ENCODE assay signal across 20 cellular contexts in the genomic region with DNA sequence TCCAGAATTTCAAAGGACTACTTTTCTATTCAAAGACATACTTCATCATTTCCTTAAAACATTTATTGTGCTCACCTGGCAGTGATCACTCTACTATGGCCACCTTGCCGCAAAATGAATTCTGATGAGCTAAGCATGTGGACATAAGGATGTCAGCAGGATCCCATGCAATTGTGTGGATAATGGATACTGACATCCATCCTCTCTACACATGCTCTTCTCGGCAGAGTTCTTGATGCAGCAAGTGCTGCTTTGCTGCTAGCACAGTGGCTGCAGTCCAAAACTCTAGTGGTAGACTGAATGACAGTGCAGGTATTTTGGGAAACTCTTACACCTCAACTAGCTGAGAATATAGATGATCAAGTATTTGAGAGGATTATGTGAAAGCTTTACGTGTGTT.
"Had no signal": no experiment of that assay in that cellular context is flagged by ENCODE, and none has a peak within 500 bp of the region (broad histone marks: within the 10 kb centered on the region; RNA-seq: fewer than 3 reads in every experiment).

No MANE protein-coding gene starts in this region.

- H3K9me3 Mint-ChIP-seq: activated naive CD8-positive, alpha-beta T cell treated with anti-CD3 and anti-CD28 coated beads, Interleukin-2, amount 50 U/mL, for 24 hours; activated T-cell treated with anti-CD3 and anti-CD28 coated beads, Interleukin-2, amount 50 U/mL, for 72 hours; naive thymus-derived CD4-positive, alpha-beta T cell; neural crest cell; stimulated activated naive CD8-positive, alpha-beta T cell treated with anti-CD3 and anti-CD28 coated beads, Interleukin-15, amount 100 ng/mL, for 72 hours had no signal

- H3K36me3 Mint-ChIP-seq: naive thymus-derived CD4-positive, alpha-beta T cell had no signal

- H3K4me1 Mint-ChIP-seq: activated naive CD8-positive, alpha-beta T cell treated with anti-CD3 and anti-CD28 coated beads, Interleukin-2, amount 50 U/mL, for 24 hours; naive thymus-derived CD4-positive, alpha-beta T cell; stimulated activated naive CD8-positive, alpha-beta T cell treated with anti-CD3 and anti-CD28 coated beads, Interleukin-15, amount 100 ng/mL, for 72 hours had no signal

- H3K36me3 ChIP-seq: right lobe of liver, transverse colon, uterus had no signal

- FAIRE-seq: colon had no signal

- H3K4me3 Mint-ChIP-seq: activated naive CD8-positive, alpha-beta T cell treated with anti-CD3 and anti-CD28 coated beads, Interleukin-2, amount 50 U/mL, for 24 hours; activated T-cell treated with anti-CD3 and anti-CD28 coated beads, Interleukin-2, amount 50 U/mL, for 72 hours; naive thymus-derived CD4-positive, alpha-beta T cell; neural crest cell; stimulated activated naive CD8-positive, alpha-beta T cell treated with anti-CD3 and anti-CD28 coated beads, Interleukin-15, amount 100 ng/mL, for 72 hours had no signal

- H3K27ac ChIP-seq: foreskin keratinocyte, right lobe of liver, skin epidermis, transverse colon, uterus had no signal

- H3K27me3 ChIP-seq: foreskin keratinocyte, right lobe of liver, transverse colon, uterus had no signal

- H3K27me3 Mint-ChIP-seq: activated naive CD8-positive, alpha-beta T cell treated with anti-CD3 and anti-CD28 coated beads, Interleukin-2, amount 50 U/mL, for 24 hours; stimulated activated naive CD8-positive, alpha-beta T cell treated with anti-CD3 and anti-CD28 coated beads, Interleukin-15, amount 100 ng/mL, for 72 hours had no signal

- DNase-seq: activated CD4-positive, alpha-beta T cell treated with anti-CD3 and anti-CD28 coated beads for 4 hours; activated CD4-positive, alpha-beta T cell treated with anti-CD3 and anti-CD28 coated beads, Interleukin-2, amount 50 U/mL, for 48 hours; activated CD4-positive, CD25-positive, alpha-beta regulatory T cell; activated effector memory CD4-positive, alpha-beta T cell treated with Interleukin-2 at 50 U/mL for 16 hours; activated naive CD4-positive, alpha-beta T cell treated with anti-CD3 and anti-CD28 coated beads, Interleukin-2, amount 50 U/mL, for 16 hours; activated naive CD8-positive, alpha-beta T cell treated with anti-CD3 and anti-CD28 coated beads, Interleukin-2, amount 50 U/mL, for 24 hours; activated T-cell treated with anti-CD3 and anti-CD28 coated beads, Interleukin-2, amount 50 U/mL, for 72 hours; effector memory CD4-positive, alpha-beta T cell; foreskin keratinocyte; naive thymus-derived CD4-positive, alpha-beta T cell; right lobe of liver; stimulated activated CD4-positive, alpha-beta T cell treated with anti-CD3 and anti-CD28 coated beads, Interleukin-1b, Interleukin-23, amount 100 ng/mL, for 48 hours; stimulated activated naive CD8-positive, alpha-beta T cell treated with anti-CD3 and anti-CD28 coated beads, Interleukin-15, amount 100 ng/mL, for 72 hours; T1000; transverse colon; uterus had no signal

- H3K4me1 ChIP-seq: right lobe of liver, transverse colon, uterus had no signal

- H3K27ac Mint-ChIP-seq: activated naive CD8-positive, alpha-beta T cell treated with anti-CD3 and anti-CD28 coated beads, Interleukin-2, amount 50 U/mL, for 24 hours; activated T-cell treated with anti-CD3 and anti-CD28 coated beads, Interleukin-2, amount 50 U/mL, for 72 hours; naive thymus-derived CD4-positive, alpha-beta T cell; stimulated activated naive CD8-positive, alpha-beta T cell treated with anti-CD3 and anti-CD28 coated beads, Interleukin-15, amount 100 ng/mL, for 72 hours had no signal

- ATAC-seq: activated naive CD8-positive, alpha-beta T cell treated with anti-CD3 and anti-CD28 coated beads, Interleukin-2, amount 50 U/mL, for 24 hours; activated T-cell treated with anti-CD3 and anti-CD28 coated beads, Interleukin-2, amount 50 U/mL, for 72 hours; foreskin keratinocyte; left lobe of liver; naive thymus-derived CD4-positive, alpha-beta T cell; right lobe of liver; stimulated activated naive CD8-positive, alpha-beta T cell treated with anti-CD3 and anti-CD28 coated beads, Interleukin-15, amount 100 ng/mL, for 72 hours had no signal

- H3K4me3 ChIP-seq: right lobe of liver, skin epidermis, transverse colon, uterus had no signal

- H3K9me3 ChIP-seq: right lobe of liver, transverse colon, uterus had no signal
